Comparison of ENCODE assay signal across 16 cellular contexts in the genomic region with DNA sequence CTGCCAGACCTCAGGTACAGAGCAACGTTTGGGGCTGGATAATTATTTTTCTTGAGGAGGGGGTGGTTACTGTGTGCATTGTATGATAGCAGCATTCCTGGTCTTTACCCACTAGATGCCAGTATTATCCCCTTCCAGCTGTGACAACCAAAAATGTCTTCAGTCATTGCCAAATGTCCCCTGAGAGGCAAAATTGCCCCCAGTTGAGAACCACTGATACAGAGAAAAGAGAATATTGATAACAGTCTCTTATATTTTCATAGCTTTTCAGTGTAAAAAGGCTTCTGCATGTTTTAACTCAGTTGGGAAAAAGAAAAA. TPM values are rescaled to one million over a fixed set of nuclear protein-coding genes. Genes with fewer than 3 reads are reported as not detected.
DNase-seq lines count a peak whose midpoint lies in the region; ATAC-seq, FAIRE-seq and TF ChIP-seq lines count a peak whose summit lies in the region.
"Had no signal": no experiment of that assay in that cellular context is flagged by ENCODE, and none has a peak within 500 bp of the region (broad histone marks: within the 10 kb centered on the region; RNA-seq: fewer than 3 reads in every experiment).

No MANE protein-coding gene starts in this region.

- POLR2A ChIA-PET in activated CD4-positive, alpha-beta T cell treated with anti-CD3 and anti-CD28 coated beads, Interleukin-2, amount 10 ng/mL, durations not matched to agents 7 days and 5 days (lab: Charles Lee): no interaction called here

- H3K4me3 Mint-ChIP-seq in activated CD4-positive, alpha-beta T cell treated with anti-CD3 and anti-CD28 coated beads, Interleukin-2, amount 10 ng/mL, durations not matched to agents 24 days and 14 days: no peak overlapping the region
- no peak overlapping the region for H3K4me3 Mint-ChIP-seq in activated CD4-positive, alpha-beta T cell treated with anti-CD3 and anti-CD28 coated beads, Interleukin-2, amount 10 ng/mL, durations not matched to agents 7 days and 5 days
- H3K4me3 Mint-ChIP-seq: activated T-cell treated with anti-CD3 and anti-CD28 coated beads, Interleukin-2, amount 50 U/mL, for 72 hours; dendritic cell treated with granulocyte-macrophage colony-stimulating factor and Interleukin-4, amounts not matched to agents 40 ng/mL and 50 ng/mL, for 4 days; memory B cell had no signal

- peak; percentile 14 for DNase-seq in activated CD4-positive, alpha-beta T cell treated with anti-CD3 and anti-CD28 coated beads, Interleukin-2, amount 10 ng/mL, durations not matched to agents 24 days and 14 days
- no peak for DNase-seq in activated CD4-positive, alpha-beta T cell treated with anti-CD3 and anti-CD28 coated beads, Interleukin-2, amount 10 ng/mL, durations not matched to agents 7 days and 5 days
- DNase-seq in NCI-H2227 (lab: John Stamatoyannopoulos, UW; ENCODE audit: unreplicated experiment) (peak; percentile 15), epithelial cell of esophagus (ENCODE audit: low read depth) (no peak), NCI-H82 (lab: John Stamatoyannopoulos, UW) (no peak), GOT3 (lab: John Stamatoyannopoulos, UW) (no peak), GM12892 (ENCODE audit: insufficient read length) (no peak)
- DNase-seq: activated CD4-positive, alpha-beta T cell treated with anti-CD3 and anti-CD28 coated beads, Interleukin-2, amount 50 U/mL, for 48 hours; activated T-cell treated with anti-CD3 and anti-CD28 coated beads, Interleukin-2, amount 50 U/mL, for 72 hours; foreskin melanocyte; occipital lobe; stimulated activated CD4-positive, alpha-beta T cell treated with anti-CD3 and anti-CD28 coated beads, Interleukin-12 subunit alpha, Interleukin-12 subunit beta, amount 100 ng/mL, for 4 hours had no signal

- TF ChIP-seq CTCF in epithelial cell of esophagus (IDR thresholded peaks at IDR 0.05; ENCODE audit: insufficient read depth, low read depth, low read length, missing control alignments): peak; percentile 2

- H3K9me3 Mint-ChIP-seq in activated CD4-positive, alpha-beta T cell treated with anti-CD3 and anti-CD28 coated beads, Interleukin-2, amount 10 ng/mL, durations not matched to agents 24 days and 14 days: no peaks in the 10 kb centered on the region
- no peaks in the 10 kb centered on the region for H3K9me3 Mint-ChIP-seq in activated CD4-positive, alpha-beta T cell treated with anti-CD3 and anti-CD28 coated beads, Interleukin-2, amount 10 ng/mL, durations not matched to agents 7 days and 5 days
- H3K9me3 Mint-ChIP-seq: activated T-cell treated with anti-CD3 and anti-CD28 coated beads, Interleukin-2, amount 50 U/mL, for 72 hours; dendritic cell treated with granulocyte-macrophage colony-stimulating factor and Interleukin-4, amounts not matched to agents 40 ng/mL and 50 ng/mL, for 4 days; memory B cell had no signal

- peaks cover 6% of the 10 kb centered on the region for H3K4me1 Mint-ChIP-seq in activated CD4-positive, alpha-beta T cell treated with anti-CD3 and anti-CD28 coated beads, Interleukin-2, amount 10 ng/mL, durations not matched to agents 24 days and 14 days
- no peaks in the 10 kb centered on the region for H3K4me1 Mint-ChIP-seq in activated CD4-positive, alpha-beta T cell treated with anti-CD3 and anti-CD28 coated beads, Interleukin-2, amount 10 ng/mL, durations not matched to agents 7 days and 5 days
- H3K4me1 Mint-ChIP-seq: memory B cell had no signal

- intact Hi-C loops in activated CD4-positive, alpha-beta T cell treated with anti-CD3 and anti-CD28 coated beads, Interleukin-2, amount 10 ng/mL, durations not matched to agents 24 days and 14 days (cut with micrococcal nuclease): loop anchor here (10.0 kb wide), 1 partner anchor 49 kb away; the partner anchor contains the start of gene SYT14

- H3K27me3 Mint-ChIP-seq in activated CD4-positive, alpha-beta T cell treated with anti-CD3 and anti-CD28 coated beads, Interleukin-2, amount 10 ng/mL, durations not matched to agents 24 days and 14 days: peaks cover 23% of the 10 kb centered on the region
- peaks cover 27% of the 10 kb centered on the region for H3K27me3 Mint-ChIP-seq in activated CD4-positive, alpha-beta T cell treated with anti-CD3 and anti-CD28 coated beads, Interleukin-2, amount 10 ng/mL, durations not matched to agents 7 days and 5 days

- TF ChIP-seq POLR2A in GM12892 (IDR thresholded peaks at IDR 0.05; ENCODE audit: low read depth, low read length): no peak

- H3K27ac Mint-ChIP-seq in activated CD4-positive, alpha-beta T cell treated with anti-CD3 and anti-CD28 coated beads, Interleukin-2, amount 10 ng/mL, durations not matched to agents 24 days and 14 days: no peak overlapping the region
- H3K27ac Mint-ChIP-seq in activated CD4-positive, alpha-beta T cell treated with anti-CD3 and anti-CD28 coated beads, Interleukin-2, amount 10 ng/mL, durations not matched to agents 7 days and 5 days: no peak overlapping the region
- H3K27ac Mint-ChIP-seq: activated T-cell treated with anti-CD3 and anti-CD28 coated beads, Interleukin-2, amount 50 U/mL, for 72 hours; dendritic cell treated with granulocyte-macrophage colony-stimulating factor and Interleukin-4, amounts not matched to agents 40 ng/mL and 50 ng/mL, for 4 days; memory B cell had no signal

- no peak for ATAC-seq in activated CD4-positive, CD25-positive, alpha-beta regulatory T cell treated with anti-CD3 and anti-CD28 coated beads, Interleukin-2, amount 50 U/mL, for 24 hours
- ATAC-seq: activated T-cell treated with anti-CD3 and anti-CD28 coated beads, Interleukin-2, amount 50 U/mL, for 72 hours had no signal

- CTCF ChIA-PET in activated CD4-positive, alpha-beta T cell treated with anti-CD3 and anti-CD28 coated beads, Interleukin-2, amount 10 ng/mL, durations not matched to agents 7 days and 5 days (lab: Charles Lee): no interaction called here

- FAIRE-seq in GM12892 (lab: Jason Lieb, UNC): no peak
- FAIRE-seq: GM12891 had no signal

- H3K4me3 ChIP-seq in epithelial cell of esophagus (ENCODE audit: low read length): no peak overlapping the region

- no peaks in the 10 kb centered on the region for H3K36me3 Mint-ChIP-seq in activated CD4-positive, alpha-beta T cell treated with anti-CD3 and anti-CD28 coated beads, Interleukin-2, amount 10 ng/mL, durations not matched to agents 24 days and 14 days (ENCODE audit: low read depth)
- H3K36me3 Mint-ChIP-seq in activated CD4-positive, alpha-beta T cell treated with anti-CD3 and anti-CD28 coated beads, Interleukin-2, amount 10 ng/mL, durations not matched to agents 7 days and 5 days (ENCODE audit: low read depth): no peaks in the 10 kb centered on the region
- H3K36me3 Mint-ChIP-seq: memory B cell had no signal

RNA-seq across cellular contexts. Expression of gene SYT14, which starts 51.8 kb away (rescaled TPM):
- not detected in 2 replicates for total RNA-seq in activated CD4-positive, alpha-beta T cell treated with anti-CD3 and anti-CD28 coated beads, Interleukin-2, amount 10 ng/mL, durations not matched to agents 24 days and 14 days
- not detected for total RNA-seq in activated CD4-positive, alpha-beta T cell treated with anti-CD3 and anti-CD28 coated beads, Interleukin-2, amount 10 ng/mL, durations not matched to agents 7 days and 5 days
- polyA plus RNA-seq in GM12892 (2012; ENCODE audit: missing spikeins): 0.02 TPM
- total RNA-seq: activated T-cell treated with anti-CD3 and anti-CD28 coated beads, Interleukin-2, amount 50 U/mL, for 72 hours had no signal

RNA-seq across cellular contexts. Expression of gene UTP25, which starts 58.4 kb away (rescaled TPM):
- 17.2 and 17.6 TPM in 2 replicates for total RNA-seq in activated CD4-positive, alpha-beta T cell treated with anti-CD3 and anti-CD28 coated beads, Interleukin-2, amount 10 ng/mL, durations not matched to agents 24 days and 14 days
- total RNA-seq in activated CD4-positive, alpha-beta T cell treated with anti-CD3 and anti-CD28 coated beads, Interleukin-2, amount 10 ng/mL, durations not matched to agents 7 days and 5 days: 1 to 10 TPM; 8.4 to 9.5 TPM
- polyA plus RNA-seq in GM12892 (2012; ENCODE audit: missing spikeins): 4.0 TPM

Comparison
In these comparisons a context has a peak if more than half of its experiments do, and no peak if none do; other contexts are left out.
1. DNase-seq: peak in activated CD4-positive, alpha-beta T cell treated with anti-CD3 and anti-CD28 coated beads, Interleukin-2, amount 10 ng/mL, durations not matched to agents 24 days and 14 days (single experiment) and NCI-H2227 (single experiment); none in activated CD4-positive, alpha-beta T cell treated with anti-CD3 and anti-CD28 coated beads, Interleukin-2, amount 10 ng/mL, durations not matched to agents 7 days and 5 days (single experiment), epithelial cell of esophagus (single experiment), NCI-H82 (single experiment), GOT3 (single experiment) and GM12892 (single experiment).